1 cellular context compared by ENCODE assay signal in the genomic region with DNA sequence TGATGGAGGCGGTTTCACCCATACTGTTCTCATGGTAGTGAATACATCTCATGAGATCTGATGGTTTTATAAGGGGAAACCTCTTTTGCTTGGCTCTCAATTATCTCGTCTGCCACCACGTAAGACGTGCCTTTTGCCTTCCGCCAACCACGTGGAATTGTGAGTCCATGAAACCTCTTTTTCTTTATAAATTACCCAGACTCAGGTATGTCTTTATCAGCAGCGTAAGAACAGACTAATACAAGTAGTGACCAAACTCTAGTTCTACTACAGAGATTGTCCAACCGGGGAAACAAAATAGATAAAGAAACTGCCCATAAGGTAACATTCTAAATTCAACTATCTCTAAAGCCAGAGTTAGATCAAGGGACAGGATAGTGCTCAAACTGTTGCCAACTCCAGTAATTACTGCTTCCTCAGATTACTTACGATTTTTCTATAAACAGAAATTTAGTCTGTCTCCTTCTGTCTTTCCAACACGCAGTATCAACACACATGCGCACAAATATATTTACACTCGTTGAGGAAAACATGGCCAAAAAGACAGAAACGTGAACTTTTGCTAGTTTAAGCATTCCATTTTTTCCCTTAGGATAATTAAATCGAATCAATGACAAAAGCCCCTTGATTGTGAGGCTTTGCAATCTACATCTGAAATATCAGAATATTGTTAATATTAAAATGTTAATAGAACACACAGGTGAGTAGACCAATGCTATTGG.
A peak's percentile ranks its signal among the peaks of the same experiment; 100 is the strongest.
TF ChIP-seq lines count a peak whose summit lies in the region.

No MANE protein-coding gene starts in this region.

TF ChIP-seq in K562, 482 proteins besides CTCF, POLR2A, EP300 and RAD21 (continued from another document):
- TF ChIP-seq, protein P1, sequence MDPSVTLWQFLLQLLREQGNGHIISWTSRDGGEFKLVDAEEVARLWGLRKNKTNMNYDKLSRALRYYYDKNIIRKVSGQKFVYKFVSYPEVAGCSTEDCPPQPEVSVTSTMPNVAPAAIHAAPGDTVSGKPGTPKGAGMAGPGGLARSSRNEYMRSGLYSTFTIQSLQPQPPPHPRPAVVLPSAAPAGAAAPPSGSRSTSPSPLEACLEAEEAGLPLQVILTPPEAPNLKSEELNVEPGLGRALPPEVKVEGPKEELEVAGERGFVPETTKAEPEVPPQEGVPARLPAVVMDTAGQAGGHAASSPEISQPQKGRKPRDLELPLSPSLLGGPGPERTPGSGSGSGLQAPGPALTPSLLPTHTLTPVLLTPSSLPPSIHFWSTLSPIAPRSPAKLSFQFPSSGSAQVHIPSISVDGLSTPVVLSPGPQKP (CRISPR knock-in tag; IDR thresholded peaks at IDR 0.05) = no peak
- TF ChIP-seq CREB3 (tag; conservative IDR thresholded peaks at IDR 0.05; ENCODE audit: low read depth) = no peak
- TF ChIP-seq, protein P2, sequence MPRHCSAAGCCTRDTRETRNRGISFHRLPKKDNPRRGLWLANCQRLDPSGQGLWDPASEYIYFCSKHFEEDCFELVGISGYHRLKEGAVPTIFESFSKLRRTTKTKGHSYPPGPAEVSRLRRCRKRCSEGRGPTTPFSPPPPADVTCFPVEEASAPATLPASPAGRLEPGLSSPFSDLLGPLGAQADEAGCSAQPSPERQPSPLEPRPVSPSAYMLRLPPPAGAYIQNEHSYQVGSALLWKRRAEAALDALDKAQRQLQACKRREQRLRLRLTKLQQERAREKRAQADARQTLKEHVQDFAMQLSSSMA (CRISPR knock-in tag; IDR thresholded peaks at IDR 0.05) = no peak
- no peak for TF ChIP-seq ZFPM2 (CRISPR knock-in tag; IDR thresholded peaks at IDR 0.05)
- TF ChIP-seq GATA2 (CRISPR knock-in tag; IDR thresholded peaks at IDR 0.05) = no peak
- TF ChIP-seq RBBP5 (IDR thresholded peaks at IDR 0.05; ENCODE audit: borderline replicate concordance, insufficient read depth, low read length, poor library complexity, severe bottlenecking) = no peak
- no peak for TF ChIP-seq MBD1 (CRISPR knock-in tag; IDR thresholded peaks at IDR 0.05)
- TF ChIP-seq CHD1 (IDR thresholded peaks at IDR 0.05; ENCODE audit: low read length) = no peak
- TF ChIP-seq, protein P3, sequence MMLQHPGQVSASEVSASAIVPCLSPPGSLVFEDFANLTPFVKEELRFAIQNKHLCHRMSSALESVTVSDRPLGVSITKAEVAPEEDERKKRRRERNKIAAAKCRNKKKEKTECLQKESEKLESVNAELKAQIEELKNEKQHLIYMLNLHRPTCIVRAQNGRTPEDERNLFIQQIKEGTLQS (IDR thresholded peaks at IDR 0.05) = no peak
- TF ChIP-seq, protein P3 (CRISPR knock-in tag; conservative IDR thresholded peaks at IDR 0.05) = no peak
- no peak for TF ChIP-seq ZNF165 (CRISPR knock-in tag; IDR thresholded peaks at IDR 0.05; ENCODE audit: borderline replicate concordance)
- no peak for TF ChIP-seq ZNF561 (CRISPR knock-in tag; conservative IDR thresholded peaks at IDR 0.05)
- TF ChIP-seq PYGO2 (tag; IDR thresholded peaks at IDR 0.05) = no peak
- TF ChIP-seq FUS (optimal IDR thresholded peaks at IDR 0.05; ENCODE audit: low read depth, low read length) = no peak
- peak; percentile 38; the same call in 1 of the 2 replicates for TF ChIP-seq NFIC (IDR thresholded peaks at IDR 0.05)
- TF ChIP-seq BRF2 (IDR thresholded peaks at IDR 0.05; ENCODE audit: borderline replicate concordance, insufficient read depth, insufficient read length) = no peak
- peak; percentile 4 to 31; a peak in 1 of 4 replicates for TF ChIP-seq TRIM24 (IDR thresholded peaks at IDR 0.05)
- TF ChIP-seq ZNF184 (CRISPR knock-in tag; IDR thresholded peaks at IDR 0.05) = no peak
- peak; percentile 85 for TF ChIP-seq ARID1B (IDR thresholded peaks at IDR 0.05)
- TF ChIP-seq, protein P4, sequence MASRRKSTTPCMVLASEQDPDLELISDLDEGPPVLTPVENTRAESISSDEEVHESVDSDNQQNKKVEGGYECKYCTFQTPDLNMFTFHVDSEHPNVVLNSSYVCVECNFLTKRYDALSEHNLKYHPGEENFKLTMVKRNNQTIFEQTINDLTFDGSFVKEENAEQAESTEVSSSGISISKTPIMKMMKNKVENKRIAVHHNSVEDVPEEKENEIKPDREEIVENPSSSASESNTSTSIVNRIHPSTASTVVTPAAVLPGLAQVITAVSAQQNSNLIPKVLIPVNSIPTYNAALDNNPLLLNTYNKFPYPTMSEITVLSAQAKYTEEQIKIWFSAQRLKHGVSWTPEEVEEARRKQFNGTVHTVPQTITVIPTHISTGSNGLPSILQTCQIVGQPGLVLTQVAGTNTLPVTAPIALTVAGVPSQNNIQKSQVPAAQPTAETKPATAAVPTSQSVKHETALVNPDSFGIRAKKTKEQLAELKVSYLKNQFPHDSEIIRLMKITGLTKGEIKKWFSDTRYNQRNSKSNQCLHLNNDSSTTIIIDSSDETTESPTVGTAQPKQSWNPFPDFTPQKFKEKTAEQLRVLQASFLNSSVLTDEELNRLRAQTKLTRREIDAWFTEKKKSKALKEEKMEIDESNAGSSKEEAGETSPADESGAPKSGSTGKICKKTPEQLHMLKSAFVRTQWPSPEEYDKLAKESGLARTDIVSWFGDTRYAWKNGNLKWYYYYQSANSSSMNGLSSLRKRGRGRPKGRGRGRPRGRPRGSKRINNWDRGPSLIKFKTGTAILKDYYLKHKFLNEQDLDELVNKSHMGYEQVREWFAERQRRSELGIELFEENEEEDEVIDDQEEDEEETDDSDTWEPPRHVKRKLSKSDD (conservative IDR thresholded peaks at IDR 0.05; ENCODE audit: low read length) = no peak
- TF ChIP-seq ZBED1 (IDR thresholded peaks at IDR 0.05) = no peak
- TF ChIP-seq, protein P5, sequence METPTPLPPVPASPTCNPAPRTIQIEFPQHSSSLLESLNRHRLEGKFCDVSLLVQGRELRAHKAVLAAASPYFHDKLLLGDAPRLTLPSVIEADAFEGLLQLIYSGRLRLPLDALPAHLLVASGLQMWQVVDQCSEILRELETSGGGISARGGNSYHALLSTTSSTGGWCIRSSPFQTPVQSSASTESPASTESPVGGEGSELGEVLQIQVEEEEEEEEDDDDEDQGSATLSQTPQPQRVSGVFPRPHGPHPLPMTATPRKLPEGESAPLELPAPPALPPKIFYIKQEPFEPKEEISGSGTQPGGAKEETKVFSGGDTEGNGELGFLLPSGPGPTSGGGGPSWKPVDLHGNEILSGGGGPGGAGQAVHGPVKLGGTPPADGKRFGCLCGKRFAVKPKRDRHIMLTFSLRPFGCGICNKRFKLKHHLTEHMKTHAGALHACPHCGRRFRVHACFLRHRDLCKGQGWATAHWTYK (CRISPR knock-in tag; IDR thresholded peaks at IDR 0.05) = 0 out of 2 replicates have a peak, but pooled peaks have one; percentile 16
- TF ChIP-seq, protein P6, sequence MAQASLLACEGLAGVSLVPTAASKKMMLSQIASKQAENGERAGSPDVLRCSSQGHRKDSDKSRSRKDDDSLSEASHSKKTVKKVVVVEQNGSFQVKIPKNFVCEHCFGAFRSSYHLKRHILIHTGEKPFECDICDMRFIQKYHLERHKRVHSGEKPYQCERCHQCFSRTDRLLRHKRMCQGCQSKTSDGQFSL (CRISPR knock-in tag; IDR thresholded peaks at IDR 0.05) = no peak
- TF ChIP-seq, protein P6 (tag; IDR thresholded peaks at IDR 0.05) = no peak
- TF ChIP-seq RUNX1 (IDR thresholded peaks at IDR 0.05; ENCODE audit: low read depth) = no peak
- TF ChIP-seq NONO (IDR thresholded peaks at IDR 0.05; ENCODE audit: low read depth in 2 of 2, low read length in 1 of 2) = no peak
- no peak for TF ChIP-seq IRF2 (CRISPR knock-in tag; IDR thresholded peaks at IDR 0.05)
- TF ChIP-seq ZSCAN32 (CRISPR knock-in tag; IDR thresholded peaks at IDR 0.05) = no peak
- TF ChIP-seq LARP7 (IDR thresholded peaks at IDR 0.05) = no peak
